Comparison of ENCODE assay signal across 18 cellular contexts in genomic region chr2:237134321-237134720, GRCh38. TPM values are rescaled to one million over a fixed set of nuclear protein-coding genes. Genes with fewer than 3 reads are reported as not detected.
A peak's percentile ranks its signal among the peaks of the same experiment; 100 is the strongest.
DNase-seq lines count a peak whose midpoint lies in the region; ATAC-seq and TF ChIP-seq lines count a peak whose summit lies in the region.
"Had no signal": no experiment of that assay in that cellular context is flagged by ENCODE, and none has a peak within 500 bp of the region (broad histone marks: within the 10 kb centered on the region; RNA-seq: fewer than 3 reads in every experiment).

No MANE protein-coding gene starts in this region.

- H2AK5ac ChIP-seq in trophoblast cell (ENCODE audit: low read length) = no peak overlapping the region

- H3K79me2 ChIP-seq in trophoblast cell (ENCODE audit: control insufficient read depth, insufficient read depth, low read length, poor library complexity) = no peaks in the 10 kb centered on the region

- H3K4me3 Mint-ChIP-seq in endothelial cell (ENCODE audit: unreplicated experiment) = no peak overlapping the region
- H3K4me3 Mint-ChIP-seq: CD4-positive, alpha-beta memory T cell had no signal

- ATAC-seq in GM19452 (IDR thresholded peaks at IDR 0.05; ENCODE audit: unreplicated experiment) = no peak
- ATAC-seq: K562, Panc1, Right ventricle myocardium inferior had no signal

- H2BK12ac ChIP-seq in trophoblast cell (ENCODE audit: low read length) = no peak overlapping the region

- TF ChIP-seq EP300 in stomach (IDR thresholded peaks at IDR 0.05) = no peak

- no peaks in the 10 kb centered on the region for H3K27me3 Mint-ChIP-seq in endothelial cell (ENCODE audit: unreplicated experiment)
- H3K27me3 Mint-ChIP-seq: CD4-positive, alpha-beta memory T cell had no signal

- H2AFZ ChIP-seq in trophoblast cell (ENCODE audit: insufficient read depth, low read length, poor library complexity) = no peak overlapping the region

- H3K79me1 ChIP-seq in trophoblast cell (ENCODE audit: low read length) = no peaks in the 10 kb centered on the region

- H3K14ac ChIP-seq in trophoblast cell (ENCODE audit: low read length) = no peak overlapping the region

- no peak overlapping the region for H3K4ac ChIP-seq in trophoblast cell (ENCODE audit: low read depth, low read length)

- 18 to 77% (median 54%) methylated on average over 2 of the region's 2 CpGs for WGBS in stomach, 5 donors
- WGBS in trophoblast cell (ENCODE audit: extremely low coverage, insufficient coverage, insufficient read length) = no CpG with 5 or more reads among the region's 2 CpGs

- intact Hi-C loops in stomach (cut with DNase I; ENCODE audit: low total_unique reads) = no loop called here

- no peak overlapping the region for H4K12ac ChIP-seq in trophoblast cell (ENCODE audit: low read depth, low read length)

- H3K27ac ChIP-seq in stomach (peak overlapping the region in 3 of 5 donors; percentile 39 to 49 (median 40)), trophoblast cell (ENCODE audit: low read depth, low read length) (no peak overlapping the region)

- TF ChIP-seq POLR2A in stomach (IDR thresholded peaks at IDR 0.05) = no peak

- no peak overlapping the region for H2BK120ac ChIP-seq in trophoblast cell (ENCODE audit: insufficient read depth, low read length, poor library complexity)

- H3K9ac ChIP-seq in adipocyte (ENCODE audit: low read length) = peak overlapping the region; percentile 18
- no peak overlapping the region for H3K9ac ChIP-seq in trophoblast cell (ENCODE audit: low read length)

- peak; percentile 63 for DNase-seq in H7
- no peak for DNase-seq in adipocyte (ENCODE audit: low read depth)
- peak; percentile 44 for DNase-seq in iPS-NIHi7 (ENCODE audit: extremely low spot score)
- no peak for DNase-seq in stomach
- no peak for DNase-seq in NCI-H510A treated with DMSO at 0.1 percent for 48 hours (lab: John Stamatoyannopoulos, UW)
- no peak for DNase-seq in trophoblast cell
- DNase-seq in endothelial cell (ENCODE audit: low spot score) = no peak
- DNase-seq: CD4-positive, alpha-beta memory T cell; DMS79; HCEC 1CT; NCI-H1930; NCI-H2171; NCI-H446; NCI-H774 had no signal

- no peaks in the 10 kb centered on the region for H3K9me3 Mint-ChIP-seq in endothelial cell (ENCODE audit: unreplicated experiment)
- H3K9me3 Mint-ChIP-seq: CD4-positive, alpha-beta memory T cell had no signal

- no peak overlapping the region for H2BK5ac ChIP-seq in trophoblast cell (ENCODE audit: low read depth, low read length, poor library complexity)

- H3K27me3 ChIP-seq in H7 (ENCODE audit: control insufficient read depth, insufficient read depth, low read length) (no peaks in the 10 kb centered on the region), adipocyte (replicated peaks; ENCODE audit: control insufficient read depth, insufficient read depth, low read length) (no peaks in the 10 kb centered on the region), stomach (no peaks in the 10 kb centered on the region), trophoblast cell (ENCODE audit: insufficient read depth, low read length) (no peaks in the 10 kb centered on the region)

- no peak overlapping the region for H4K8ac ChIP-seq in trophoblast cell (ENCODE audit: low read depth, low read length)

- no peaks in the 10 kb centered on the region for H3K36me3 ChIP-seq in H7 (replicated peaks; ENCODE audit: control insufficient read depth, insufficient read depth, low read length)
- no peaks in the 10 kb centered on the region for H3K36me3 ChIP-seq in adipocyte (ENCODE audit: control insufficient read depth, insufficient read depth, low read length, severe bottlenecking)
- H3K36me3 ChIP-seq in stomach = no peaks in the 10 kb centered on the region
- no peaks in the 10 kb centered on the region for H3K36me3 ChIP-seq in trophoblast cell (ENCODE audit: control insufficient read depth in 1 of 2, insufficient read depth in 2 of 2, low read length in 2 of 2)

- no peak overlapping the region for H4K91ac ChIP-seq in trophoblast cell (ENCODE audit: low read depth, low read length)

- H3K9me3 ChIP-seq in adipocyte (ENCODE audit: control insufficient read depth, low read length) (peaks cover 9% of the 10 kb centered on the region), stomach (no peaks in the 10 kb centered on the region), trophoblast cell (ENCODE audit: insufficient read depth, low read depth, low read length) (peaks cover 19% of the 10 kb centered on the region)

- peaks cover 9% of the 10 kb centered on the region for H3K4me1 ChIP-seq in adipocyte (ENCODE audit: control insufficient read depth, insufficient read depth, low read length)
- no peaks in the 10 kb centered on the region for H3K4me1 ChIP-seq in stomach
- H3K4me1 ChIP-seq in trophoblast cell (ENCODE audit: control insufficient read depth in 1 of 2, insufficient read depth in 2 of 2, low read length in 2 of 2) = no peaks in the 10 kb centered on the region

- H3K4me2 ChIP-seq in trophoblast cell (ENCODE audit: low read length) = no peak overlapping the region

- H3K27ac Mint-ChIP-seq in endothelial cell (ENCODE audit: unreplicated experiment) = no peak overlapping the region
- H3K27ac Mint-ChIP-seq: CD4-positive, alpha-beta memory T cell had no signal

- no peaks in the 10 kb centered on the region for H3K4me1 Mint-ChIP-seq in endothelial cell (ENCODE audit: unreplicated experiment)
- H3K4me1 Mint-ChIP-seq: CD4-positive, alpha-beta memory T cell had no signal

- TF ChIP-seq CTCF in stomach (IDR thresholded peaks at IDR 0.05) (no peak), endothelial cell (IDR thresholded peaks at IDR 0.05; ENCODE audit: unreplicated experiment) (no peak)

- no peak overlapping the region for H3K18ac ChIP-seq in trophoblast cell (ENCODE audit: low read length)

- H3K36me3 Mint-ChIP-seq in endothelial cell (ENCODE audit: low read depth, unreplicated experiment) = no peaks in the 10 kb centered on the region
- H3K36me3 Mint-ChIP-seq: CD4-positive, alpha-beta memory T cell had no signal

- H3K4me3 ChIP-seq in H7 (ENCODE audit: insufficient read depth, low read depth, low read length) (no peak overlapping the region), adipocyte (ENCODE audit: low read length) (peak overlapping the region; percentile 13), stomach (no peak overlapping the region), trophoblast cell (ENCODE audit: low read depth, low read length) (no peak overlapping the region)
- H3K4me3 ChIP-seq: K562 had no signal

- no peak overlapping the region for H3K23ac ChIP-seq in trophoblast cell (ENCODE audit: low read length)

RNA-seq across cellular contexts. Expression of gene COPS8, which starts 48.6 kb away (rescaled TPM):
- 101 and 113 TPM in 2 replicates for total RNA-seq in H7 (2014; rRNA removed; shearing (Covaris generic))
- total RNA-seq in stomach = 100 to 1,000 TPM in 1 of 5 donors, 10 to 100 TPM in 4; 24.1 to 105 (median 79.9) TPM
- 10 to 100 TPM; 29.8 to 40.2 (median 30.4) TPM for polyA plus RNA-seq in stomach
- polyA plus RNA-seq in trophoblast cell (2013) = 29.9 and 33.6 TPM in 2 replicates
- 97.1 TPM for total RNA-seq in endothelial cell (ENCODE audit: unreplicated experiment)

Comparison
In these comparisons a context has a peak if more than half of its experiments do, and no peak if none do; other contexts are left out.
1. DNase-seq: peak in H7 (single experiment) and iPS-NIHi7 (single experiment); none in adipocyte (single experiment), stomach (single experiment), NCI-H510A treated with DMSO at 0.1 percent for 48 hours (single experiment), trophoblast cell (0 of 2) and endothelial cell (single experiment).